In the genomic region with DNA sequence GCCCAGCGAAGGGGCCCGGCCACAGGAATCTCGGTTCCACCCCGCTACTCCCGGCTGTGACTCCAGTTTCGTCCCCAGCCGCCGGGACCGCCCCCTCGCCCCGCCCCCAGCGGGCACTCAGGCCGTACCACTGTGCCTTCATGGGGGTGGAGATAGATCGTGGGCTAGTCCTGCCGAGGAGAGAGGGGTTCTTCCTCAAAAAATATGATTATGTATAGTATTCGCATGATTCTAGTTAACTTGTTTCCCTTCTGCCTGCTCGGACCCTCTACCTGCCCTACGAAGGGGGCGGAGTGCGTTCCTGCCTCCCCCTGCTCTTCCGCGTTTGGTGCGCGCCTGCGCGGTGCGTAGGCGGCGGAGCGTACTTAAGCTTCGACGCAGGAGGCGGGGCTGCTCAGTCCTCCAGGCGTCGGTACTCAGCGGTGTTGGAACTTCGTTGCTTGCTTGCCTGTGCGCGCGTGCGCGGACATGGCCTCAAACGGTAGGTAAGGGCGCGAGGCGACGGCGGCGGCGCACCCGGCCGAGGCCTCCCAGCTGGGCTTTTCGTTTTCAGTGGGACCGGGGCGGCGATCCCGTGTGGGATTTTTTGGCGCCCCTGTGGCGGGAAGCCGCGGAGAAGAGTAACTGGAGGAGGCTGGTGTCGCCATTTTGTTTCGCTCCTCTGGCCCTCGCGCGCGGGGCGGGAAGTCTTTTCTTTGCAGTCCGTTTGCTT, we compare ENCODE assay signal across 1 cellular context.
A peak's percentile ranks its signal among the peaks of the same experiment; 100 is the strongest.
TF ChIP-seq lines count a peak whose summit lies in the region.

Gene FUS, plus strand, starts transcription at position 393 of the 712 bp plus-strand sequence. Its CDS starts 76 bp downstream, at position 469.

TF ChIP-seq in K562, 482 proteins besides CTCF, POLR2A, EP300 and RAD21 (continued from another document and continues in another):
- peak; percentile 85 for TF ChIP-seq RREB1 (CRISPR knock-in tag; IDR thresholded peaks at IDR 0.05)
- peak in 1 of 2 experiments; percentile 80; a peak in 1 of 4 replicates for TF ChIP-seq CSDE1 (IDR thresholded peaks at IDR 0.05)
- TF ChIP-seq MLLT1 (IDR thresholded peaks at IDR 0.05): peak; percentile 79 to 86; a peak in 3 of 4 replicates
- peak; percentile 82 for TF ChIP-seq ZNF431 (CRISPR knock-in tag; IDR thresholded peaks at IDR 0.05)
- peak; percentile 92 for TF ChIP-seq ZBTB43 (CRISPR knock-in tag; IDR thresholded peaks at IDR 0.05)
- TF ChIP-seq ZEB2 (IDR thresholded peaks at IDR 0.05): peak; percentile 51
- TF ChIP-seq ATF7 (IDR thresholded peaks at IDR 0.05): peak; percentile 100
- TF ChIP-seq ZNF717 (CRISPR knock-in tag; IDR thresholded peaks at IDR 0.05): no peak
- TF ChIP-seq HDAC1 (IDR thresholded peaks at IDR 0.05): peak; percentile 59 to 72
- TF ChIP-seq PRDM10 (IDR thresholded peaks at IDR 0.05; ENCODE audit: partially characterized antibody): peak; percentile 100
- peak; percentile 98 for TF ChIP-seq TCF7L2 (IDR thresholded peaks at IDR 0.05; ENCODE audit: low read depth, low read length)
- TF ChIP-seq U2AF2 (optimal IDR thresholded peaks at IDR 0.05; ENCODE audit: low read depth, low read length): no peak
- peak; percentile 74; the same call in 1 of the 2 replicates for TF ChIP-seq E2F1 (CRISPR knock-in tag; IDR thresholded peaks at IDR 0.05)
- 0 out of 2 replicates have a peak, but pooled peaks have one; percentile 38 for TF ChIP-seq ZC3H8 (IDR thresholded peaks at IDR 0.05)
- TF ChIP-seq CREM (IDR thresholded peaks at IDR 0.05; ENCODE audit: low read depth): peak; percentile 78
- peak; percentile 62; the same call in 1 of the 2 replicates for TF ChIP-seq ATF3 (IDR thresholded peaks at IDR 0.05)
- TF ChIP-seq ATF3 (CRISPR knock-in tag; conservative IDR thresholded peaks at IDR 0.05): no peak
- peak; percentile 99 for TF ChIP-seq FIP1L1 (IDR thresholded peaks at IDR 0.05; ENCODE audit: low read depth, low read length, poor library complexity, severe bottlenecking)
- peak; percentile 50 for TF ChIP-seq SMAD4 (CRISPR knock-in tag; conservative IDR thresholded peaks at IDR 0.05)
- peak; percentile 57; the same call in 1 of the 2 replicates for TF ChIP-seq MIER1 (IDR thresholded peaks at IDR 0.05; ENCODE audit: low read depth)
- 0 out of 2 replicates have a peak, but pooled peaks have one; percentile 8 for TF ChIP-seq SMAD3 (CRISPR knock-in tag; conservative IDR thresholded peaks at IDR 0.05)
- TF ChIP-seq CHCHD3 (CRISPR knock-in tag; IDR thresholded peaks at IDR 0.05): 0 out of 2 replicates have a peak, but pooled peaks have one; percentile 48
- peak; percentile 81; the same call in 1 of the 2 replicates for TF ChIP-seq FOXM1 (IDR thresholded peaks at IDR 0.05; ENCODE audit: low read depth)
- peak; percentile 95; the same call in 1 of the 2 replicates for TF ChIP-seq FOXM1 (CRISPR knock-in tag; IDR thresholded peaks at IDR 0.05; ENCODE audit: low read depth)
- peak; percentile 99 for TF ChIP-seq RBFOX2 (IDR thresholded peaks at IDR 0.05; ENCODE audit: low read depth, low read length)
- TF ChIP-seq ZSCAN32 (CRISPR knock-in tag; IDR thresholded peaks at IDR 0.05): 0 out of 2 replicates have a peak, but pooled peaks have one; percentile 39
- TF ChIP-seq HES1 (IDR thresholded peaks at IDR 0.05; ENCODE audit: low read depth): no peak
- peak; percentile 93 for TF ChIP-seq IRF1 (CRISPR knock-in tag; IDR thresholded peaks at IDR 0.05; ENCODE audit: borderline replicate concordance)
- TF ChIP-seq ZNF134 (CRISPR knock-in tag; conservative IDR thresholded peaks at IDR 0.05): peak; percentile 44; the same call in 1 of the 2 replicates
- TF ChIP-seq, protein P1, sequence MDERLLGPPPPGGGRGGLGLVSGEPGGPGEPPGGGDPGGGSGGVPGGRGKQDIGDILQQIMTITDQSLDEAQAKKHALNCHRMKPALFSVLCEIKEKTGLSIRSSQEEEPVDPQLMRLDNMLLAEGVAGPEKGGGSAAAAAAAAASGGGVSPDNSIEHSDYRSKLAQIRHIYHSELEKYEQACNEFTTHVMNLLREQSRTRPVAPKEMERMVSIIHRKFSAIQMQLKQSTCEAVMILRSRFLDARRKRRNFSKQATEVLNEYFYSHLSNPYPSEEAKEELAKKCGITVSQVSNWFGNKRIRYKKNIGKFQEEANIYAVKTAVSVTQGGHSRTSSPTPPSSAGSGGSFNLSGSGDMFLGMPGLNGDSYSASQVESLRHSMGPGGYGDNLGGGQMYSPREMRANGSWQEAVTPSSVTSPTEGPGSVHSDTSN (CRISPR knock-in tag; IDR thresholded peaks at IDR 0.05; ENCODE audit: low read depth): no peak
- TF ChIP-seq, protein P1 (tag; conservative IDR thresholded peaks at IDR 0.05; ENCODE audit: low read depth): no peak
- TF ChIP-seq, protein P2, sequence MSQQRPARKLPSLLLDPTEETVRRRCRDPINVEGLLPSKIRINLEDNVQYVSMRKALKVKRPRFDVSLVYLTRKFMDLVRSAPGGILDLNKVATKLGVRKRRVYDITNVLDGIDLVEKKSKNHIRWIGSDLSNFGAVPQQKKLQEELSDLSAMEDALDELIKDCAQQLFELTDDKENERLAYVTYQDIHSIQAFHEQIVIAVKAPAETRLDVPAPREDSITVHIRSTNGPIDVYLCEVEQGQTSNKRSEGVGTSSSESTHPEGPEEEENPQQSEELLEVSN (IDR thresholded peaks at IDR 0.05; ENCODE audit: borderline replicate concordance in 1 of 2, extremely low read depth in 1 of 2, insufficient read depth in 1 of 2, insufficient read length in 1 of 2, low read depth in 1 of 2, low read length in 1 of 2, poor library complexity in 1 of 2, severe bottlenecking in 1 of 2): peak in 1 of 2 experiments; percentile 62
- peak; percentile 53 for TF ChIP-seq SOX6 (IDR thresholded peaks at IDR 0.05)
- peak; percentile 96 for TF ChIP-seq FOXP1 (CRISPR knock-in tag; IDR thresholded peaks at IDR 0.05)
